27 cellular contexts compared by ENCODE assay signal in the genomic region with DNA sequence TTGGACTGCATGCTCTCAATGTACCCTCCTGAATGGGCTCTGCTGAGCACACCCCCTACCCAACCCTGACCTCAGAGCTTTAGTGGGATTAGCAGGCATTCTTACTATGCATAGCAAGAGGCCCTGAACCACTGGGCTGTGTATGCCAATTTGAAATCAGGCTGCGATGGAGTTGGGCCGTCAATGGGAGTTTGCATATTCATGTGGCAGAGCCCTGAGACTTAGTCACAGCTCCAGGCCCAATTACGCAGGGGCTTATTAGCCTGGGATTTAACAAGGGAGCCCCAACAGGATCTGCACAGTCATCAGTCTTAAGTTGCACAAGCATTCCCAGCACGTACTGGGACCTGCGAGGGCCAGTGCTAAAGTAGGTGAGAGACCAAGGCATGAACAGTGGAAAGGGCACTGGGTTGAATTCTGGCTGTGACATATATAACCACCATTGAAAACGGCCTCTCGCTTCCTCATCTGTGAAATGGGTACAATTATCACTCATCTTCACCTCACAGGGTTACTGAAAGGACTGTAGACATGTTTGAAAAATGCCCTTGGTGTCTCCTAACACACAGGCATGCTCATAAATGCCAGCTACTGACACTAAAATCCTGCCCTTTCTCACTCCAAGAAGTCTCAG. TPM values are rescaled to one million over a fixed set of nuclear protein-coding genes. Genes with fewer than 3 reads are reported as not detected.
"Had no signal": no experiment of that assay in that cellular context is flagged by ENCODE, and none has a peak within 500 bp of the region (broad histone marks: within the 10 kb centered on the region; RNA-seq: fewer than 3 reads in every experiment).

No MANE protein-coding gene starts in this region.

- H3K27ac ChIP-seq: adrenal gland, coronary artery, heart right ventricle, left ventricle myocardium inferior, parathyroid adenoma, testis, vagina, VCaP had no signal

- H3K4me1 ChIP-seq: adrenal gland, left ventricle myocardium inferior, parathyroid adenoma, vagina had no signal

- H3K27ac Mint-ChIP-seq: activated CD4-positive, alpha-beta T cell treated with anti-CD3 and anti-CD28 coated beads, Interleukin-2, amount 10 ng/mL, durations not matched to agents 7 days and 5 days; activated CD8-positive, alpha-beta T cell treated with anti-CD3 and anti-CD28 coated beads, Interleukin-2, amount 10 ng/mL, durations not matched to agents 7 days and 5 days; activated naive CD8-positive, alpha-beta T cell; nephron; stimulated activated naive B cell treated with anti-CD40 and anti-IgM and Interleukin-4, amounts not matched to agents 10 μg/mL and 1 μg/mL and 100 μg/mL, for 72 hours; T-cell; T-helper 2 cell treated with Interferon-gamma antibody and Interleukin-4, amounts not matched to agents 5 μg/mL and 100 μg/mL, for 36 hours had no signal

- H3K27me3 ChIP-seq: testis, vagina had no signal

- H3K4me3 ChIP-seq: adrenal gland, coronary artery, heart right ventricle, left ventricle myocardium inferior, smooth muscle cell, testis, vagina had no signal

- H3K9me3 ChIP-seq: adrenal gland, heart right ventricle, left ventricle myocardium inferior, testis, vagina had no signal

- H3K9ac ChIP-seq: parathyroid adenoma had no signal

- H3K36me3 Mint-ChIP-seq: activated naive CD8-positive, alpha-beta T cell; T-cell had no signal

- H3K4me3 Mint-ChIP-seq: activated CD4-positive, alpha-beta T cell treated with anti-CD3 and anti-CD28 coated beads, Interleukin-2, amount 10 ng/mL, durations not matched to agents 7 days and 5 days; activated CD8-positive, alpha-beta T cell treated with anti-CD3 and anti-CD28 coated beads, Interleukin-2, amount 10 ng/mL, durations not matched to agents 7 days and 5 days; activated naive CD8-positive, alpha-beta T cell; nephron; stimulated activated naive B cell treated with anti-CD40 and anti-IgM and Interleukin-4, amounts not matched to agents 10 μg/mL and 1 μg/mL and 100 μg/mL, for 72 hours; T-cell; T-helper 2 cell treated with Interferon-gamma antibody and Interleukin-4, amounts not matched to agents 5 μg/mL and 100 μg/mL, for 36 hours had no signal

- DNase-seq: activated CD4-positive, alpha-beta T cell treated with anti-CD3 and anti-CD28 coated beads, Interleukin-2, amount 10 ng/mL, durations not matched to agents 7 days and 5 days; activated CD4-positive, CD25-positive, alpha-beta regulatory T cell treated with anti-CD3 and anti-CD28 coated beads, Interleukin-2, amount 50 U/mL, for 72 hours; activated CD8-positive, alpha-beta T cell treated with anti-CD3 and anti-CD28 coated beads, Interleukin-2, amount 10 ng/mL, durations not matched to agents 7 days and 5 days; adrenal gland; cerebellar nuclear complex; foreskin fibroblast; heart right ventricle; left ventricle myocardium inferior; stimulated activated CD4-positive, alpha-beta T cell treated with anti-CD3 and anti-CD28 coated beads, Interleukin-15, amount 100 ng/mL, for 24 hours; stimulated activated CD8-positive, alpha-beta memory T cell treated with anti-CD3 and anti-CD28 coated beads, Interleukin-4, amount 100 ng/mL, for 48 hours; stimulated activated naive B cell treated with anti-CD40 and anti-IgM and Interleukin-4, amounts not matched to agents 10 μg/mL and 1 μg/mL and 100 μg/mL, for 72 hours; T-cell; testis; trophoblast cell had no signal

- H3K36me3 ChIP-seq: adrenal gland, heart right ventricle, left ventricle myocardium inferior, vagina had no signal

- H3K9me3 Mint-ChIP-seq: activated CD4-positive, alpha-beta T cell treated with anti-CD3 and anti-CD28 coated beads, Interleukin-2, amount 10 ng/mL, durations not matched to agents 7 days and 5 days; nephron; stimulated activated naive B cell treated with anti-CD40 and anti-IgM and Interleukin-4, amounts not matched to agents 10 μg/mL and 1 μg/mL and 100 μg/mL, for 72 hours; T-cell; T-helper 2 cell treated with Interferon-gamma antibody and Interleukin-4, amounts not matched to agents 5 μg/mL and 100 μg/mL, for 36 hours had no signal

- H3K4me1 Mint-ChIP-seq: activated CD4-positive, alpha-beta T cell treated with anti-CD3 and anti-CD28 coated beads, Interleukin-2, amount 10 ng/mL, durations not matched to agents 7 days and 5 days; nephron; stimulated activated naive B cell treated with anti-CD40 and anti-IgM and Interleukin-4, amounts not matched to agents 10 μg/mL and 1 μg/mL and 100 μg/mL, for 72 hours; T-cell had no signal

RNA-seq across cellular contexts. Expression of gene C1QL2, which starts 10.4 kb away (rescaled TPM):
- total RNA-seq: activated CD4-positive, alpha-beta T cell treated with anti-CD3 and anti-CD28 coated beads, Interleukin-2, amount 10 ng/mL, durations not matched to agents 7 days and 5 days; activated CD8-positive, alpha-beta T cell treated with anti-CD3 and anti-CD28 coated beads, Interleukin-2, amount 10 ng/mL, durations not matched to agents 7 days and 5 days; adrenal gland; epithelial cell of proximal tubule; fibroblast of lung; heart right ventricle; left ventricle myocardium inferior; lung microvascular endothelial cell; pulmonary artery endothelial cell; sciatic nerve; smooth muscle cell; T-cell; vagina had no signal
- polyA plus RNA-seq: adrenal gland, fibroblast of lung, smooth muscle cell had no signal
